Comparison of ENCODE assay signal across 19 cellular contexts in the genomic region with DNA sequence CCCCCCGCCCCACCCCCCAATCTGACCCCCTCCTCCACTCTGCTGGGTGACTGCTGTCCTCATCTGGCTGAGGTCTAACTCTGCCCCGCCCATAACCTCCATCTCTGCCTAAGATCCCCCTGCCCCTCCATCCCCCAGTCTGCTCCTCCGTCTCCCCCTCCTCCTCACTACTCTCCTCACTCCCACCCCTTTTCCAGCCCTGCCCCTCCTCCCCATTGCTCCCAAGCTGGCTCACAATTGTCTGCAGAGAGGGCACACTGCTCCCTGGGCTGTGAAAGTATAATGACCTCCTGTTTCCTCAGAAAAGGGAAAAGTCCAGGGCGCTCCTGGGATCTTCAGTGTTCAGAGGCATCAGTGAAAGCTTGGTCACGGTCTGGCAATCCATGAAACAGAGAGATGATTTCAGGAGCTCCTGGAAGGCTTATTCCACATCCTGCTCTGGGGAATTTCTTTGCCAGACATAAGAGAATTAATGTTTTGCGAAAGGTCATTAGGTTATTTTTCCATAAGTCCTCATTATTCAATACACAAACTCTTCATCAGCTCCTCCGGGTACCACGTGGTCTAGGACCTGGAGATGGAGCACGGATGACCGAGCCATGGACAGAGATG. TPM values are rescaled to one million over a fixed set of nuclear protein-coding genes. Genes with fewer than 3 reads are reported as not detected.
DNase-seq lines count a peak whose midpoint lies in the region; ATAC-seq and TF ChIP-seq lines count a peak whose summit lies in the region.
"Had no signal": no experiment of that assay in that cellular context is flagged by ENCODE, and none has a peak within 500 bp of the region (broad histone marks: within the 10 kb centered on the region; RNA-seq: fewer than 3 reads in every experiment).

No MANE protein-coding gene starts in this region.

- peaks cover 0 to 4% (median under 1%) of the 10 kb centered on the region in 11 donors for H3K9me3 ChIP-seq in heart right ventricle
- H3K9me3 ChIP-seq in CD8-positive, alpha-beta memory T cell (ENCODE audit: low read length), result no peaks in the 10 kb centered on the region
- H3K9me3 ChIP-seq: SJSA1 had no signal

- TF ChIP-seq CTCF in GM23338 (conservative IDR thresholded peaks at IDR 0.05; ENCODE audit: low read depth in 2 of 2) (no peak), glutamatergic neuron (IDR thresholded peaks at IDR 0.05; ENCODE audit: partially characterized antibody, unreplicated experiment) (no peak), nephron (IDR thresholded peaks at IDR 0.05; ENCODE audit: unreplicated experiment in 3 of 3) (no peak), heart right ventricle (IDR thresholded peaks at IDR 0.05) (no peak)

- H3K9me3 Mint-ChIP-seq in GM23338 (0 out of 3 replicates have a peak, but pooled peaks cover under 1% of the 10 kb centered on the region), glutamatergic neuron (ENCODE audit: unreplicated experiment) (no peaks in the 10 kb centered on the region), nephron (no peaks in the 10 kb centered on the region)
- no peaks in the 10 kb centered on the region for H3K9me3 Mint-ChIP-seq in CD8-positive, alpha-beta memory T cell

- in situ Hi-C loops in SK-MEL-5 (cut with HindIII; ENCODE audit: low pct_unique_long_range_greater_than_20kb, low sequenced_read_pairs), result no loop called here

- 49% methylated on average over 10 of the region's 10 CpGs for WGBS in heart right ventricle, 2 donors

- H2AFZ ChIP-seq in GM23338, result peak overlapping the region; percentile 63; the same call in 1 of the 2 replicates

- H3K9me2 ChIP-seq in GM23338 (ENCODE audit: insufficient read depth), result no peaks in the 10 kb centered on the region

- H3K36me3 Mint-ChIP-seq in GM23338 (ENCODE audit: low read depth) (no peaks in the 10 kb centered on the region), glutamatergic neuron (ENCODE audit: unreplicated experiment) (no peaks in the 10 kb centered on the region), nephron (ENCODE audit: low read depth) (no peaks in the 10 kb centered on the region)
- no peaks in the 10 kb centered on the region for H3K36me3 Mint-ChIP-seq in CD8-positive, alpha-beta memory T cell

- H4K20me1 ChIP-seq in GM23338 (replicated peaks; ENCODE audit: insufficient read depth), result no peaks in the 10 kb centered on the region

- H3K4me3 Mint-ChIP-seq in GM23338 (no peak overlapping the region), glutamatergic neuron (ENCODE audit: unreplicated experiment) (no peak overlapping the region), nephron (no peak overlapping the region)
- no peak overlapping the region for H3K4me3 Mint-ChIP-seq in CD8-positive, alpha-beta memory T cell

- no peak overlapping the region for H3K4me3 ChIP-seq in GM23338
- no peak overlapping the region for H3K4me3 ChIP-seq in heart right ventricle
- no peak overlapping the region for H3K4me3 ChIP-seq in CD8-positive, alpha-beta memory T cell (ENCODE audit: low read length)
- H3K4me3 ChIP-seq: GM12878, SJSA1 had no signal

- H3K27ac ChIP-seq in GM23338 (ENCODE audit: low read depth), result no peak overlapping the region
- H3K27ac ChIP-seq in heart right ventricle, result no peak overlapping the region
- H3K27ac ChIP-seq in CD8-positive, alpha-beta memory T cell (ENCODE audit: low read depth, low read length), result no peak overlapping the region
- H3K27ac ChIP-seq: C4-2B, SJSA1 had no signal

- H3F3A ChIP-seq in GM23338 (replicated peaks; ENCODE audit: low read depth), result no peaks in the 10 kb centered on the region

- no peaks in the 10 kb centered on the region for H3K36me3 ChIP-seq in GM23338 (ENCODE audit: insufficient read depth)
- H3K36me3 ChIP-seq in heart right ventricle, result no peaks in the 10 kb centered on the region
- H3K36me3 ChIP-seq in CD8-positive, alpha-beta memory T cell (ENCODE audit: insufficient read depth, low read length), result no peaks in the 10 kb centered on the region
- H3K36me3 ChIP-seq: SJSA1 had no signal

- ATAC-seq in GM23338 (peak; percentile 95), heart right ventricle (no peak), GM18867 (IDR thresholded peaks at IDR 0.05; ENCODE audit: unreplicated experiment) (no peak)
- ATAC-seq: GM12878 had no signal

- peak overlapping the region; percentile 68 for H3K4me2 ChIP-seq in GM23338

- H3K27me3 ChIP-seq in GM23338 (ENCODE audit: insufficient read depth) (no peaks in the 10 kb centered on the region), heart right ventricle (peaks cover 0 to 21% (median 0%) of the 10 kb centered on the region in 7 donors)
- no peaks in the 10 kb centered on the region for H3K27me3 ChIP-seq in CD8-positive, alpha-beta memory T cell (ENCODE audit: insufficient read depth, low read length, poor library complexity, severe bottlenecking)
- H3K27me3 ChIP-seq: SJSA1 had no signal

- H3K4me1 Mint-ChIP-seq in GM23338 (peaks cover 18% of the 10 kb centered on the region), glutamatergic neuron (ENCODE audit: low read depth, unreplicated experiment) (peaks cover 6% of the 10 kb centered on the region), nephron (peaks cover 5% of the 10 kb centered on the region)
- no peaks in the 10 kb centered on the region for H3K4me1 Mint-ChIP-seq in CD8-positive, alpha-beta memory T cell

- H3K27me3 Mint-ChIP-seq in GM23338 (ENCODE audit: insufficient read depth, low read depth, poor library complexity) (peaks cover 7% of the 10 kb centered on the region), glutamatergic neuron (ENCODE audit: unreplicated experiment) (peaks cover 2% of the 10 kb centered on the region), nephron (ENCODE audit: low read depth) (no peaks in the 10 kb centered on the region)
- peaks cover 6 to 7% of the 10 kb centered on the region in 2 donors for H3K27me3 Mint-ChIP-seq in CD8-positive, alpha-beta memory T cell

- intact Hi-C loops in heart right ventricle (cut with DNase I), result no loop called here

- H3K27ac Mint-ChIP-seq in GM23338 (no peak overlapping the region), glutamatergic neuron (ENCODE audit: unreplicated experiment) (peak overlapping the region; percentile 55), nephron (peak overlapping the region; percentile 39 to 77 (median 71))
- no peak overlapping the region for H3K27ac Mint-ChIP-seq in CD8-positive, alpha-beta memory T cell

- H3K4me1 ChIP-seq in GM23338 (ENCODE audit: insufficient read depth) (peaks cover 6% of the 10 kb centered on the region), heart right ventricle (no peaks in the 10 kb centered on the region)
- H3K4me1 ChIP-seq in CD8-positive, alpha-beta memory T cell (ENCODE audit: insufficient read depth, low read length), result no peaks in the 10 kb centered on the region
- H3K4me1 ChIP-seq: SJSA1 had no signal

- DNase-seq in GM23338 (ENCODE audit: low spot score) (peak; percentile 37), SK-MEL-5 (ENCODE audit: low read depth, low spot score) (peak; percentile 77), glutamatergic neuron (no peak), heart right ventricle (no peak)
- DNase-seq in effector CD4-positive, alpha-beta T cell, result no peak
- DNase-seq in CD8-positive, alpha-beta memory T cell, result no peak
- DNase-seq: COR-L47, KG1, NCI-H1092, NCI-H1694, NCI-H2107, NCI-H774 had no signal

- POLR2A ChIA-PET in CD8-positive, alpha-beta memory T cell (lab: Charles Lee), result no interaction called here

- CTCF ChIA-PET in CD8-positive, alpha-beta memory T cell (lab: Charles Lee), result interaction anchor here (1.0 kb wide), 1 partner anchor 22 kb away, joined by 3 read pairs; no protein-coding TSS in a partner anchor

- no peaks in the 10 kb centered on the region for H3K79me2 ChIP-seq in GM23338 (replicated peaks; ENCODE audit: insufficient read depth)

TF ChIP-seq in GM23338, 12 proteins besides CTCF, POLR2A, EP300 and RAD21 (continues in another document):
- no peak for TF ChIP-seq STAT1 (IDR thresholded peaks at IDR 0.05; ENCODE audit: unreplicated experiment)

RNA-seq across cellular contexts. Expression of a gene that starts 21.5 kb away (rescaled TPM):
- total RNA-seq in GM23338 (2014; rRNA removed; shearing (Covaris generic)), result not detected in 2 replicates
- polyA plus RNA-seq in GM23338 (2016; fragmentation: Nextera tagmentation; extraction: Ambion mirVana) (not detected in 2 replicates), heart right ventricle (not detected)
- total RNA-seq in SK-MEL-5 (2014; rRNA removed; shearing (Covaris generic)), result 0.26 TPM in 1 of 2 replicates, not detected in the other
- polyA plus RNA-seq in SK-MEL-5 (2015; cell fraction: cytosol; rRNA removed), result 0.14 TPM in 1 of 2 replicates, not detected in the other
- not detected in 2 replicates for polyA plus RNA-seq in SK-MEL-5 (2015; cell fraction: nucleus; rRNA removed)
- total RNA-seq in glutamatergic neuron (ENCODE audit: unreplicated experiment) (not detected), heart right ventricle (not detected)
- total RNA-seq in CD8-positive, alpha-beta memory T cell, result not detected
- polyA plus RNA-seq in CD8-positive, alpha-beta memory T cell, result not detected
- total RNA-seq: GM12878, M059J, RPMI7951, SJSA1 had no signal
- polyA plus RNA-seq: GM12878 had no signal

RNA-seq across cellular contexts. Expression of a gene that starts 31.5 kb away (rescaled TPM):
- not detected in 2 replicates for total RNA-seq in GM23338 (2014; rRNA removed; shearing (Covaris generic))
- polyA plus RNA-seq in GM23338 (2016; fragmentation: Nextera tagmentation; extraction: Ambion mirVana) (not detected in 2 replicates), heart right ventricle (not detected)
- not detected in 2 replicates for total RNA-seq in SK-MEL-5 (2014; rRNA removed; shearing (Covaris generic))
- 2.7 and 4.2 TPM in 2 replicates for polyA plus RNA-seq in SK-MEL-5 (2015; cell fraction: cytosol; rRNA removed)
- not detected in 2 replicates for polyA plus RNA-seq in SK-MEL-5 (2015; cell fraction: nucleus; rRNA removed)
- total RNA-seq in glutamatergic neuron (ENCODE audit: unreplicated experiment) (not detected), heart right ventricle (under 1 TPM in 1 of 10 donors, not detected in 9; 0.75 TPM)
- not detected for total RNA-seq in CD8-positive, alpha-beta memory T cell
- not detected for polyA plus RNA-seq in CD8-positive, alpha-beta memory T cell
- total RNA-seq: GM12878, M059J, SJSA1 had no signal
- polyA plus RNA-seq: GM12878 had no signal

Comparison
In these comparisons a context has a peak if more than half of its experiments do, and no peak if none do; other contexts are left out.
1. DNase-seq: peak in GM23338 (single experiment) and SK-MEL-5 (single experiment); none in glutamatergic neuron (single experiment), effector CD4-positive, alpha-beta T cell (single experiment), heart right ventricle (0 of 2) and CD8-positive, alpha-beta memory T cell (0 of 5).
2. H3K27ac Mint-ChIP-seq: peak in glutamatergic neuron (single experiment) and nephron (3 of 3); none in GM23338 (single experiment) and CD8-positive, alpha-beta memory T cell (0 of 8).